Comparison of ENCODE assay signal across 8 cellular contexts in the genomic region with DNA sequence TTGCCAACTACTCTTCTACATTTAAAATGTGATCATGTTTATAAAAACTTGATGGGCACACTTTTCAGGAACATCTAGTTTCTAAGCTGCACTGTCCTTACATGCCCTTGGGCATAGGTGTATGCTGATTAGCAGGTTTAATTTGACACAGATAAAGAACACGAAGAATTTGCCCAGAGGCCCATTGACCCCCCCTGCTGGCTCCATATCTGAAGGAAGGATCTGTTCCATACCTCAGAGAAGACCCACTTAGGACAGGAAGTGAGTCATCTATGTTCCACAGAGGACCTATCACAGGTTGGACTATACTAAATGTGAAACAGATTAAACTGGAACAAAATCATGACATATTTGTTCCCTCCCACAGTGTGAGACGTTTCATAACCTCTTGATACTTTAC.
DNase-seq lines count a peak whose midpoint lies in the region; ATAC-seq and TF ChIP-seq lines count a peak whose summit lies in the region.

No MANE protein-coding gene starts in this region.

- CTCF ChIA-PET in activated CD8-positive, alpha-beta T cell treated with anti-CD3 and anti-CD28 coated beads for 36 hours (lab: Charles Lee) = interaction anchor here (1.1 to 2.6 kb wide), 8 partner anchors 78 to 323 kb away, joined by 3 to 6 read pairs (median 4); a partner anchor contains a TSS

- no peaks in the 10 kb centered on the region for H3K36me3 Mint-ChIP-seq in activated CD8-positive, alpha-beta T cell treated with anti-CD3 and anti-CD28 coated beads for 36 hours (ENCODE audit: low read depth)

- TF ChIP-seq CTCF in activated CD8-positive, alpha-beta T cell treated with anti-CD3 and anti-CD28 coated beads for 36 hours (IDR thresholded peaks at IDR 0.05) = peak; percentile 25
- TF ChIP-seq CTCF in fibroblast of the aortic adventitia (IDR thresholded peaks at IDR 0.05; ENCODE audit: insufficient read depth, low read length) = no peak

- POLR2A ChIA-PET in activated CD8-positive, alpha-beta T cell treated with anti-CD3 and anti-CD28 coated beads for 36 hours (lab: Charles Lee) = interaction anchor here (0.7 to 2.6 kb wide), 4 partner anchors 9 to 315 kb away, joined by 4 to 7 read pairs (median 4); a partner anchor contains a TSS

- intact Hi-C loops in activated CD8-positive, alpha-beta T cell treated with anti-CD3 and anti-CD28 coated beads for 36 hours (cut with micrococcal nuclease) = loop anchor here (5.0 to 10.0 kb wide), 3 partner anchors 84 to 314 kb away; a partner anchor contains a TSS

- no peak overlapping the region for H3K4me3 Mint-ChIP-seq in activated CD8-positive, alpha-beta T cell treated with anti-CD3 and anti-CD28 coated beads for 36 hours

- no peaks in the 10 kb centered on the region for H3K27me3 Mint-ChIP-seq in activated CD8-positive, alpha-beta T cell treated with anti-CD3 and anti-CD28 coated beads for 36 hours

- no peaks in the 10 kb centered on the region for H3K9me3 Mint-ChIP-seq in activated CD8-positive, alpha-beta T cell treated with anti-CD3 and anti-CD28 coated beads for 36 hours

- in situ Hi-C loops in Caki2 (cut with HindIII; ENCODE audit: low pct_unique_long_range_greater_than_20kb, low sequenced_read_pairs) = no loop called here

- peak overlapping the region; percentile 87 for H3K27ac Mint-ChIP-seq in activated CD8-positive, alpha-beta T cell treated with anti-CD3 and anti-CD28 coated beads for 36 hours

- H3K4me1 Mint-ChIP-seq in activated CD8-positive, alpha-beta T cell treated with anti-CD3 and anti-CD28 coated beads for 36 hours (ENCODE audit: low read depth) = peaks cover 38% of the 10 kb centered on the region

- peak; percentile 98 for ATAC-seq in activated CD8-positive, alpha-beta T cell treated with anti-CD3 and anti-CD28 coated beads for 36 hours
- ATAC-seq in HG03432 (IDR thresholded peaks at IDR 0.05; ENCODE audit: unreplicated experiment) (no peak), HG03280 (IDR thresholded peaks at IDR 0.05; ENCODE audit: unreplicated experiment) (no peak)

- DNase-seq in Caki2 (ENCODE audit: low read depth) = peak; percentile 25
- DNase-seq in M059J (ENCODE audit: low read depth) = peak; percentile 95
- peak; percentile 87 for DNase-seq in activated CD8-positive, alpha-beta T cell treated with anti-CD3 and anti-CD28 coated beads for 36 hours
- peak; percentile 52 for DNase-seq in fibroblast of the aortic adventitia (ENCODE audit: low read depth)
- DNase-seq in stimulated activated CD8-positive, alpha-beta memory T cell treated with anti-CD3 and anti-CD28 coated beads, Interleukin-12 subunit alpha, Interleukin-12 subunit beta, amount 100 ng/mL, for 4 hours (ENCODE audit: low read depth) = peak; percentile 29
- DNase-seq in NCI-H2107 treated with DMSO at 0.1 percent for 48 hours (lab: John Stamatoyannopoulos, UW; ENCODE audit: unreplicated experiment) = no peak

- no peak overlapping the region for H3K4me3 ChIP-seq in fibroblast of the aortic adventitia (ENCODE audit: low read depth, low read length)
